Comparison of ENCODE assay signal across 8 cellular contexts in the genomic region with DNA sequence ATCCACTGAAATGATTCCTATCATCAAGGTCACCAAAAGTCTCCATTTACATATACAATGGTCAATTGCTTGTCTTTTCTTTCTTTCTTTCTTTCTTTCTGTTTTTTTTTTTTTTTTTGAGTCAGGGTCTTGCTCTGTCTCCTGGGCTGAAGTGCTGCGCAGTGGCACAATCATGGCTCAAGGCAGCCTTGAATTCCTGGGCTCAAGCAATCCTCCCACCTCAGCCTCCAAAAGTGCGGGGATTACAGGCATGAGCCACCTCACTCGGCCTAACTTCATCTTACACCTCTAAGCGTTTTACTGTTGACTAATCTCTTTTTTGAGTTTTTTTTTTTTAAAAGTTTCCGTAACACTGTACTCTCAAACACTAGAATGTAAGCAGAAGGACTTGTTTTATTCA. TPM values are rescaled to one million over a fixed set of nuclear protein-coding genes. Genes with fewer than 3 reads are reported as not detected.
DNase-seq lines count a peak whose midpoint lies in the region; ATAC-seq and TF ChIP-seq lines count a peak whose summit lies in the region.

No MANE protein-coding gene starts in this region.

- H3K9ac ChIP-seq in Karpas-422 (ENCODE audit: low read length) (peak overlapping the region; percentile 87), colonic mucosa (ENCODE audit: low read depth in 2 of 2, low read length in 2 of 2) (peak overlapping the region in 1 of 2 donors; percentile 97)

- ATAC-seq in naive B cell (ENCODE audit: low read depth in 2 of 2) (no peak), HG03196 (IDR thresholded peaks at IDR 0.05; ENCODE audit: unreplicated experiment) (no peak), GM21723 (IDR thresholded peaks at IDR 0.05; ENCODE audit: unreplicated experiment) (no peak)

- DNase-seq in AG09309 (ENCODE audit: low read depth) (no peak), Karpas-422 (no peak), colonic mucosa (no peak), naive B cell (no peak), OCI-M1 (lab: John Stamatoyannopoulos, UW) (no peak)
- DNase-seq in stimulated activated CD4-positive, alpha-beta T cell treated with anti-CD3 and anti-CD28 coated beads, Interleukin-15, amount 100 ng/mL, for 24 hours = no peak

- H3K36me3 Mint-ChIP-seq in naive B cell = no peaks in the 10 kb centered on the region

- H3K27ac ChIP-seq in Karpas-422 (ENCODE audit: low read length) (no peak overlapping the region; the same call in 1 of the 2 replicates), colonic mucosa (no peak overlapping the region)

- H3K4me1 Mint-ChIP-seq in naive B cell = peaks cover 20 to 43% (median 24%) of the 10 kb centered on the region in 3 donors

- TF ChIP-seq CTCF in AG09309 (IDR thresholded peaks at IDR 0.05; ENCODE audit: control insufficient read depth, insufficient read depth, low read depth, low read length, missing control alignments) = no peak
- no peak for TF ChIP-seq CTCF in colonic mucosa (IDR thresholded peaks at IDR 0.05)

- H3K9me2 ChIP-seq in Karpas-422 (replicated peaks; ENCODE audit: insufficient read depth, low read length) = no peaks in the 10 kb centered on the region

- no peaks in the 10 kb centered on the region for H3K27me3 ChIP-seq in Karpas-422 (ENCODE audit: low read length)
- H3K27me3 ChIP-seq in colonic mucosa = no peaks in the 10 kb centered on the region

- H3K4me1 ChIP-seq in Karpas-422 (ENCODE audit: low read length) = peaks cover 26% of the 10 kb centered on the region
- peaks cover 4% of the 10 kb centered on the region for H3K4me1 ChIP-seq in colonic mucosa

- H3K27me3 Mint-ChIP-seq in naive B cell = no peaks in the 10 kb centered on the region

- peak overlapping the region; percentile 96 to 99 (median 98) for H3K4me3 Mint-ChIP-seq in naive B cell

- intact Hi-C loops in colonic mucosa (cut with DNase I) = no loop called here

- peak overlapping the region; percentile 65 for H3K4me3 ChIP-seq in AG09309 (ENCODE audit: control insufficient read depth, low read depth, low read length)
- H3K4me3 ChIP-seq in Karpas-422 (ENCODE audit: low read length) = peak overlapping the region; percentile 95
- H3K4me3 ChIP-seq in colonic mucosa = peak overlapping the region; percentile 48

- H3K27ac Mint-ChIP-seq in naive B cell = peak overlapping the region in 4 of 6 donors; percentile 96 to 98 (median 98)

- no peaks in the 10 kb centered on the region; the same call in 1 of the 2 replicates for H4K20me1 ChIP-seq in Karpas-422 (ENCODE audit: insufficient read depth, low read depth, low read length)

- H2AFZ ChIP-seq in Karpas-422 (ENCODE audit: low read length) = no peak overlapping the region

- H3K36me3 ChIP-seq in Karpas-422 (ENCODE audit: insufficient read depth, low read length) (peaks cover 16% of the 10 kb centered on the region; the same call in 1 of the 2 replicates), colonic mucosa (no peaks in the 10 kb centered on the region)

- peak overlapping the region; percentile 98 for H3K4me2 ChIP-seq in Karpas-422 (ENCODE audit: low read depth, low read length, poor library complexity, severe bottlenecking)

- peaks cover 49% of the 10 kb centered on the region for H3K79me2 ChIP-seq in Karpas-422 (ENCODE audit: low read length)

- H3K9me3 Mint-ChIP-seq in naive B cell = no peaks in the 10 kb centered on the region

- no peaks in the 10 kb centered on the region for H3K9me3 ChIP-seq in Karpas-422 (ENCODE audit: low read length)
- no peaks in the 10 kb centered on the region for H3K9me3 ChIP-seq in colonic mucosa

RNA-seq across cellular contexts. Expression of gene SF3B6, which starts 0.9 kb away (rescaled TPM):
- 181 and 285 TPM in 2 replicates for total RNA-seq in Karpas-422 (2014; rRNA removed; shearing (Covaris generic); ENCODE audit: low replicate concordance)
- total RNA-seq in colonic mucosa = 10 to 100 TPM; 86.9 to 90.1 TPM
- polyA plus RNA-seq in naive B cell (ENCODE audit: low read depth in 6 of 6) = 100 to 1,000 TPM; 148 to 229 (median 185) TPM

RNA-seq across cellular contexts. Expression of gene TP53I3, which starts 9.4 kb away (rescaled TPM):
- total RNA-seq in Karpas-422 (2014; rRNA removed; shearing (Covaris generic); ENCODE audit: low replicate concordance) = 3.4 and 13.5 TPM in 2 replicates
- 10 to 100 TPM; 58.8 to 67.5 TPM for total RNA-seq in colonic mucosa
- 1 to 10 TPM in 4 of 6 donors, under 1 TPM in 1, not detected in 1; 0.65 to 2.7 (median 1.2) TPM for polyA plus RNA-seq in naive B cell (ENCODE audit: low read depth in 6 of 6)

RNA-seq across cellular contexts. Expression of gene FKBP1B, which starts 25.7 kb away (rescaled TPM):
- 0.71 and 3.6 TPM in 2 replicates for total RNA-seq in Karpas-422 (2014; rRNA removed; shearing (Covaris generic); ENCODE audit: low replicate concordance)
- total RNA-seq in colonic mucosa = 10 to 100 TPM in 1 of 2 donors, 1 to 10 TPM in 1; 8.0 to 11.8 TPM
- polyA plus RNA-seq in naive B cell (ENCODE audit: low read depth in 6 of 6) = 1 to 10 TPM in 5 of 6 donors, not detected in 1; 1.4 to 2.4 (median 1.4) TPM

RNA-seq across cellular contexts. Expression of gene WDCP, which starts 28.1 kb away (rescaled TPM):
- total RNA-seq in Karpas-422 (2014; rRNA removed; shearing (Covaris generic); ENCODE audit: low replicate concordance) = 8.8 and 24.3 TPM in 2 replicates
- 1 to 10 TPM; 4.5 to 6.8 TPM for total RNA-seq in colonic mucosa
- 1 to 10 TPM in 5 of 6 donors, not detected in 1; 4.1 to 9.8 (median 5.2) TPM for polyA plus RNA-seq in naive B cell (ENCODE audit: low read depth in 6 of 6)

RNA-seq across cellular contexts. Expression of gene PFN4, which starts 47.9 kb away (rescaled TPM):
- total RNA-seq in Karpas-422 (2014; rRNA removed; shearing (Covaris generic); ENCODE audit: low replicate concordance) = 2.1 TPM in 1 of 2 replicates, not detected in the other
- total RNA-seq in colonic mucosa = under 1 TPM in 1 of 2 donors, not detected in 1; 0.27 TPM
- not detected for polyA plus RNA-seq in naive B cell (ENCODE audit: low read depth in 6 of 6)
